1 cellular context compared by ENCODE assay signal in genomic region chr16:1271750-1272413, GRCh38.
TF ChIP-seq lines count a peak whose summit lies in the region.

No MANE protein-coding gene starts in this region.

TF ChIP-seq in K562, 482 proteins besides CTCF, POLR2A, EP300 and RAD21:
- TF ChIP-seq TFAP4 (CRISPR knock-in tag; IDR thresholded peaks at IDR 0.05; ENCODE audit: borderline replicate concordance) (peak; percentile 65; the same call in 1 of the 2 replicates), SMAD1 (IDR thresholded peaks at IDR 0.05; ENCODE audit: low read depth, low read length, partially characterized antibody) (peak; percentile 91), NFIX (CRISPR knock-in tag; IDR thresholded peaks at IDR 0.05; ENCODE audit: low read depth) (peak; percentile 77), NFIC (IDR thresholded peaks at IDR 0.05) (peak; percentile 98)
TF ChIP-seq in K562: peak in this region for 4; not testable (repeated sequence) for 478.
